8 cellular contexts compared by ENCODE assay signal in genomic region chr17:45144199-45145034, GRCh38. TPM values are rescaled to one million over a fixed set of nuclear protein-coding genes. Genes with fewer than 3 reads are reported as not detected.
A peak's percentile ranks its signal among the peaks of the same experiment; 100 is the strongest.
DNase-seq lines count a peak whose midpoint lies in the region; ATAC-seq and TF ChIP-seq lines count a peak whose summit lies in the region.

No MANE protein-coding gene starts in this region.

- H3K4me1 Mint-ChIP-seq in activated B cell treated with CpG ODN at 0.5 μM for 24 hours = peaks cover 40% of the 10 kb centered on the region

- peak overlapping the region; percentile 78 for H2AFZ ChIP-seq in parathyroid adenoma

- intact Hi-C loops in activated B cell treated with CpG ODN at 0.5 μM for 24 hours (cut with micrococcal nuclease) = no loop called here

- H3K27ac Mint-ChIP-seq in activated B cell treated with CpG ODN at 0.5 μM for 24 hours = peak overlapping the region; percentile 86

- no peaks in the 10 kb centered on the region for H3K79me2 ChIP-seq in parathyroid adenoma

- TF ChIP-seq CTCF in activated B cell treated with CpG ODN at 0.5 μM for 24 hours (IDR thresholded peaks at IDR 0.05) (no peak), foreskin keratinocyte (conservative IDR thresholded peaks at IDR 0.05) (no peak), parathyroid adenoma (IDR thresholded peaks at IDR 0.05) (no peak)

- ATAC-seq in activated B cell treated with CpG ODN at 0.5 μM for 24 hours (ENCODE audit: low read depth) (no peak), foreskin keratinocyte (no peak), GM18520 (IDR thresholded peaks at IDR 0.05; ENCODE audit: unreplicated experiment) (no peak)

- H3K4me2 ChIP-seq in parathyroid adenoma (ENCODE audit: low read length) = peak overlapping the region; percentile 43

- H3K36me3 Mint-ChIP-seq in activated B cell treated with CpG ODN at 0.5 μM for 24 hours (ENCODE audit: low read depth) = peaks cover 17% of the 10 kb centered on the region

- CTCF ChIA-PET in activated B cell treated with CpG ODN at 0.5 μM for 24 hours (lab: Charles Lee) = interaction anchor here (1.1 to 1.4 kb wide), 2 partner anchors 9 to 53 kb away, joined by 3 to 12 read pairs; partner anchors contain the start of gene ACBD4

- no peaks in the 10 kb centered on the region for H3K27me3 Mint-ChIP-seq in activated B cell treated with CpG ODN at 0.5 μM for 24 hours

- H3K4me3 Mint-ChIP-seq in activated B cell treated with CpG ODN at 0.5 μM for 24 hours = peak overlapping the region; percentile 86

- DNase-seq in EH (ENCODE audit: low read depth) (peak; percentile 6), activated B cell treated with CpG ODN at 0.5 μM for 24 hours (peak; percentile 42), foreskin keratinocyte (no peak), COLO668 (lab: John Stamatoyannopoulos, UW; ENCODE audit: unreplicated experiment) (no peak), dedifferentiated amniotic fluid mesenchymal stem cell (ENCODE audit: extremely low spot score) (no peak), NCI-H2227 treated with DMSO at 0.1 percent for 48 hours (lab: John Stamatoyannopoulos, UW) (no peak)

- H3K9ac ChIP-seq in parathyroid adenoma = no peak overlapping the region

- POLR2A ChIA-PET in activated B cell treated with CpG ODN at 0.5 μM for 24 hours (lab: Charles Lee) = interaction anchor here (0.7 to 2.8 kb wide), 3 partner anchors 9 to 26 kb away, joined by 4 to 36 read pairs (median 7); partner anchors contain the start of genes ACBD4 and HEXIM2

- H3K4me1 ChIP-seq in foreskin keratinocyte (peaks cover 4% of the 10 kb centered on the region), parathyroid adenoma (no peaks in the 10 kb centered on the region)

- H3K36me3 ChIP-seq in parathyroid adenoma (ENCODE audit: control insufficient read depth, insufficient read depth, low read length) = no peaks in the 10 kb centered on the region

- H3K4me3 ChIP-seq in parathyroid adenoma (ENCODE audit: low read depth, low read length) = peak overlapping the region; percentile 45

- H3K9me3 Mint-ChIP-seq in activated B cell treated with CpG ODN at 0.5 μM for 24 hours = no peaks in the 10 kb centered on the region

- H3K27me3 ChIP-seq in foreskin keratinocyte (no peaks in the 10 kb centered on the region), parathyroid adenoma (ENCODE audit: control insufficient read depth, insufficient read depth, low read length) (no peaks in the 10 kb centered on the region)

- H3K27ac ChIP-seq in foreskin keratinocyte = peak overlapping the region; percentile 39
- H3K27ac ChIP-seq in parathyroid adenoma = peak overlapping the region; percentile 69

- H3K9me3 ChIP-seq in parathyroid adenoma (ENCODE audit: control insufficient read depth, low read length) = no peaks in the 10 kb centered on the region

RNA-seq across cellular contexts. Expression of gene HEXIM1, which starts 3.9 kb away (rescaled TPM):
- 19.5 and 21.5 TPM in 2 replicates for total RNA-seq in activated B cell treated with CpG ODN at 0.5 μM for 24 hours
- 23.0 and 25.6 TPM in 2 replicates for total RNA-seq in foreskin keratinocyte
- 26.7 and 27.9 TPM in 2 replicates for polyA plus RNA-seq in foreskin keratinocyte

RNA-seq across cellular contexts. Expression of gene ACBD4, which starts 8.9 kb away (rescaled TPM):
- total RNA-seq in activated B cell treated with CpG ODN at 0.5 μM for 24 hours (20.1 and 20.6 TPM in 2 replicates), foreskin keratinocyte (4.3 and 4.4 TPM in 2 replicates)
- polyA plus RNA-seq in foreskin keratinocyte = 4.5 TPM in 2 replicates

RNA-seq across cellular contexts. Expression of gene PLCD3, which starts 12.1 kb away (rescaled TPM):
- total RNA-seq in activated B cell treated with CpG ODN at 0.5 μM for 24 hours = 0.61 and 1.4 TPM in 2 replicates
- 60.8 and 63.6 TPM in 2 replicates for total RNA-seq in foreskin keratinocyte
- polyA plus RNA-seq in foreskin keratinocyte = 85.8 and 97.4 TPM in 2 replicates

RNA-seq across cellular contexts. Expression of gene HEXIM2, which starts 17.3 kb away (rescaled TPM):
- 8.9 and 11.1 TPM in 2 replicates for total RNA-seq in activated B cell treated with CpG ODN at 0.5 μM for 24 hours
- total RNA-seq in foreskin keratinocyte = 3.7 and 5.3 TPM in 2 replicates
- 5.7 and 6.3 TPM in 2 replicates for polyA plus RNA-seq in foreskin keratinocyte

Comparison
In these comparisons a context has a peak if more than half of its experiments do, and no peak if none do; other contexts are left out.
1. DNase-seq: peak in EH (single experiment) and activated B cell treated with CpG ODN at 0.5 μM for 24 hours (single experiment); none in foreskin keratinocyte (0 of 2), COLO668 (single experiment), dedifferentiated amniotic fluid mesenchymal stem cell (single experiment) and NCI-H2227 treated with DMSO at 0.1 percent for 48 hours (single experiment).
2. RNA of gene PLCD3, which starts 12.1 kb away (total RNA-seq): 60.8 to 63.6 TPM in foreskin keratinocyte; 0.61 to 1.4 TPM in activated B cell treated with CpG ODN at 0.5 μM for 24 hours; every median in the first group is over 10 times any median in the second.